19 cellular contexts compared by ENCODE assay signal in genomic region chr12:109861689-109862314, GRCh38. TPM values are rescaled to one million over a fixed set of nuclear protein-coding genes. Genes with fewer than 3 reads are reported as not detected.
DNase-seq lines count a peak whose midpoint lies in the region; ATAC-seq and TF ChIP-seq lines count a peak whose summit lies in the region.
"Had no signal": no experiment of that assay in that cellular context is flagged by ENCODE, and none has a peak within 500 bp of the region (broad histone marks: within the 10 kb centered on the region; RNA-seq: fewer than 3 reads in every experiment).

No MANE protein-coding gene starts in this region.

- no peak overlapping the region for H3K4me2 ChIP-seq in osteoblast (ENCODE audit: insufficient read depth, low read length)

- H3K27me3 ChIP-seq in Peyer's patch, result no peaks in the 10 kb centered on the region
- no peaks in the 10 kb centered on the region for H3K27me3 ChIP-seq in osteoblast (ENCODE audit: insufficient read depth, low read length)
- H3K27me3 ChIP-seq: foreskin keratinocyte, left lung, SJCRH30 had no signal

- H3K79me2 ChIP-seq in osteoblast (ENCODE audit: insufficient read depth, low read length), result peaks cover 52% of the 10 kb centered on the region

- peaks cover 23% of the 10 kb centered on the region for H4K20me1 ChIP-seq in osteoblast (ENCODE audit: insufficient read depth, low read length)

- H3K27ac ChIP-seq in Peyer's patch, result peak overlapping the region in 2 of 4 donors; percentile 62 to 74
- H3K27ac ChIP-seq in caudate nucleus (ENCODE audit: low read depth, low read length), result peak overlapping the region; percentile 96
- peak overlapping the region; percentile 99 for H3K27ac ChIP-seq in temporal lobe (ENCODE audit: low read depth, low read length)
- no peak overlapping the region for H3K27ac ChIP-seq in osteoblast (ENCODE audit: low read depth, low read length)
- H3K27ac ChIP-seq: foreskin keratinocyte, left lung, SJCRH30, thoracic aorta had no signal

- H3K4me3 ChIP-seq in Peyer's patch (no peak overlapping the region), osteoblast (ENCODE audit: insufficient read depth, low read length) (no peak overlapping the region)
- H3K4me3 ChIP-seq: left lung, SJCRH30, thoracic aorta had no signal

- no peak for ATAC-seq in GM19467 (IDR thresholded peaks at IDR 0.05; ENCODE audit: unreplicated experiment)
- ATAC-seq: foreskin keratinocyte, left lung, PC-3 had no signal

- H3K4me1 ChIP-seq in Peyer's patch, result peaks cover 0 to 38% (median 8%) of the 10 kb centered on the region in 4 donors
- H3K4me1 ChIP-seq in osteoblast (ENCODE audit: insufficient read depth, low read length), result peaks cover 6% of the 10 kb centered on the region

- no peak for TF ChIP-seq POLR2A in Peyer's patch (IDR thresholded peaks at IDR 0.05)

- H3K36me3 ChIP-seq in Peyer's patch (peaks cover 0 to 17% (median 0%) of the 10 kb centered on the region in 3 donors), osteoblast (ENCODE audit: insufficient read depth, low read length) (peaks cover 28% of the 10 kb centered on the region)
- H3K36me3 ChIP-seq: SJCRH30 had no signal

- DNase-seq in Peyer's patch, result peak in 2 of 3 donors; percentile 63 to 74
- no peak for DNase-seq in caudate nucleus (lab: John Stamatoyannopoulos, UW)
- DNase-seq in left kidney (ENCODE audit: low read depth, low spot score), result peak; percentile 79
- no peak for DNase-seq in mesenteric fat pad (ENCODE audit: low spot score)
- no peak for DNase-seq in osteoblast (ENCODE audit: insufficient read length, low spot score, missing footprints)
- DNase-seq: activated CD4-positive, alpha-beta T cell treated with anti-CD3 and anti-CD28 coated beads, Interleukin-2, amount 50 U/mL, for 4 hours; activated naive CD4-positive, alpha-beta T cell treated with anti-CD3 and anti-CD28 coated beads, Interleukin-2, amount 50 U/mL, for 16 hours; foreskin keratinocyte; left lung; NCI-H1436 treated with DMSO at 0.1 percent for 48 hours; nucleus accumbens; PC-3; retina; SJCRH30 had no signal

- H2AFZ ChIP-seq in osteoblast (ENCODE audit: low read length), result no peak overlapping the region

- no peaks in the 10 kb centered on the region for H3K9me3 ChIP-seq in Peyer's patch
- H3K9me3 ChIP-seq in osteoblast (ENCODE audit: low read depth, low read length), result no peaks in the 10 kb centered on the region
- H3K9me3 ChIP-seq: left lung, SJCRH30, thoracic aorta had no signal

- TF ChIP-seq CTCF in Peyer's patch (IDR thresholded peaks at IDR 0.05), result no peak
- no peak for TF ChIP-seq CTCF in osteoblast (IDR thresholded peaks at IDR 0.05; ENCODE audit: extremely low read depth, low read depth, low read length)

RNA-seq across cellular contexts. Expression of gene GLTP, which starts 18.5 kb away (rescaled TPM):
- total RNA-seq in Peyer's patch, result 100 to 1,000 TPM in 3 of 4 donors, 10 to 100 TPM in 1; 27.2 to 149 (median 141) TPM
- 9.8 TPM for total RNA-seq in temporal lobe
- total RNA-seq in mesenteric fat pad, result 31.4 TPM
- 50.3 and 50.7 TPM in 2 replicates for total RNA-seq in osteoblast

RNA-seq across cellular contexts. Expression of gene TRPV4, which starts 28.6 kb away (rescaled TPM):
- under 1 TPM in 2 of 4 donors, not detected in 2; 0.27 to 0.57 TPM for total RNA-seq in Peyer's patch
- 0.25 TPM for total RNA-seq in temporal lobe
- 3.5 TPM for total RNA-seq in mesenteric fat pad
- total RNA-seq in osteoblast, result 3.2 and 5.8 TPM in 2 replicates
- total RNA-seq: B cell; T-helper 1 cell treated with Interleukin-12 subunit alpha and Interleukin-12 subunit beta and Interleukin-4 antibody, amounts not matched to agents 30 ng/mL and 1 ng/mL, for 36 hours had no signal

RNA-seq across cellular contexts. Expression of gene TCHP, which starts 38.3 kb away (rescaled TPM):
- total RNA-seq in Peyer's patch (100 to 1,000 TPM in 1 of 4 donors, 10 to 100 TPM in 3; 23.9 to 120 (median 36.3) TPM), temporal lobe (3.2 TPM), mesenteric fat pad (8.6 TPM), osteoblast (7.7 and 8.7 TPM in 2 replicates)

Comparison
In these comparisons a context has a peak if more than half of its experiments do, and no peak if none do; other contexts are left out.
1. DNase-seq: peak in Peyer's patch (2 of 3) and left kidney (single experiment); none in caudate nucleus (0 of 61), mesenteric fat pad (single experiment) and osteoblast (single experiment).